Comparison of ENCODE assay signal across 1 cellular context in the genomic region with DNA sequence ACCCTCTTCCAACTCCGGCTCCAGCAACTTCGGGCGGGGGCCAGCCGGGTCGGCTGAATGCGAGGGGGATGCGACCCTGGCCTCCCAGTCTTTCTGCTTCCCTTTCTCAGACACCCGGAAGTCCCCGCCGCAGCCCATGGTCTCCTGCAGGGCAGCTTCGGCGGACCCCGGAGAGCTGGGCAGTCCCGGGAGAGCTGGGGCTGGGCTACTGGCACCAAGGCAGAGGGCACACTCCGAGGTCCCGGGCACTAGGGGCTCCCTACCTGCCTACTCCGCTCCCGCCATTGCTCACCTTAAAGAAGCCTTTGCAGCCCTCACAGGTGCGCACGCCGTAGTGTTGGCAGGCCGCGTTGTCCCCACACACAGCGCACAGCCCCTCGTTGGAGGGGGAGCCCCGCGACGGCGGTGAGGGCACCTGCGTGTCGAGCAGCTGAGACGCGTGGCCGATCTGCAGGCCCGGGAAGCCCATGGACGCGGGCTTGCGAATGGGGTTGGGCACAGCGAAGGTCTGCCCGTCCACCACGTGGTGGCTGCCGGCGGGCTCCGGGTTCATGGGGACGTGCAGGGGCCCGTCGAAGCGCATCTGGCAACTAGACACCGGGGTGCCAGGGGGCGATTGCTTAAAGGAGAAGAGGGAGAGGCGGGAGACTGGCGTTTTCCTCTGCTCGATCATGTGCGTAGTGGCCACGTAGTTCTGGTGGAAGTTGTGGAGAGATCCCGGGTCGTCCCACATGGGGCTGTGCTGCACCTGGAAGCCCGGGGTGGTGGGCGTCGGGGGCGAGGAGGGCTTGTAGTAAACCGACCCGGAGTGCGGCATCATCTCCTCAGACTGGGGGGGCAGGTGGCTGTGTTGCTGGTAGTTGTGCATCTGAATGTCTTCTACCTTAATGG.
A peak's percentile ranks its signal among the peaks of the same experiment; 100 is the strongest.
TF ChIP-seq lines count a peak whose summit lies in the region.

No MANE protein-coding gene starts in this region.

TF ChIP-seq in WTC11, 78 proteins besides CTCF, POLR2A, EP300 and RAD21 (continued from another document and continues in another):
- TF ChIP-seq, protein P1, sequence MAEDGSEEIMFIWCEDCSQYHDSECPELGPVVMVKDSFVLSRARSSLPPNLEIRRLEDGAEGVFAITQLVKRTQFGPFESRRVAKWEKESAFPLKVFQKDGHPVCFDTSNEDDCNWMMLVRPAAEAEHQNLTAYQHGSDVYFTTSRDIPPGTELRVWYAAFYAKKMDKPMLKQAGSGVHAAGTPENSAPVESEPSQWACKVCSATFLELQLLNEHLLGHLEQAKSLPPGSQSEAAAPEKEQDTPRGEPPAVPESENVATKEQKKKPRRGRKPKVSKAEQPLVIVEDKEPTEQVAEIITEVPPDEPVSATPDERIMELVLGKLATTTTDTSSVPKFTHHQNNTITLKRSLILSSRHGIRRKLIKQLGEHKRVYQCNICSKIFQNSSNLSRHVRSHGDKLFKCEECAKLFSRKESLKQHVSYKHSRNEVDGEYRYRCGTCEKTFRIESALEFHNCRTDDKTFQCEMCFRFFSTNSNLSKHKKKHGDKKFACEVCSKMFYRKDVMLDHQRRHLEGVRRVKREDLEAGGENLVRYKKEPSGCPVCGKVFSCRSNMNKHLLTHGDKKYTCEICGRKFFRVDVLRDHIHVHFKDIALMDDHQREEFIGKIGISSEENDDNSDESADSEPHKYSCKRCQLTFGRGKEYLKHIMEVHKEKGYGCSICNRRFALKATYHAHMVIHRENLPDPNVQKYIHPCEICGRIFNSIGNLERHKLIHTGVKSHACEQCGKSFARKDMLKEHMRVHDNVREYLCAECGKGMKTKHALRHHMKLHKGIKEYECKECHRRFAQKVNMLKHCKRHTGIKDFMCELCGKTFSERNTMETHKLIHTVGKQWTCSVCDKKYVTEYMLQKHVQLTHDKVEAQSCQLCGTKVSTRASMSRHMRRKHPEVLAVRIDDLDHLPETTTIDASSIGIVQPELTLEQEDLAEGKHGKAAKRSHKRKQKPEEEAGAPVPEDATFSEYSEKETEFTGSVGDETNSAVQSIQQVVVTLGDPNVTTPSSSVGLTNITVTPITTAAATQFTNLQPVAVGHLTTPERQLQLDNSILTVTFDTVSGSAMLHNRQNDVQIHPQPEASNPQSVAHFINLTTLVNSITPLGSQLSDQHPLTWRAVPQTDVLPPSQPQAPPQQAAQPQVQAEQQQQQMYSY (CRISPR knock-in tag; IDR thresholded peaks at IDR 0.05) = no peak
- TF ChIP-seq, protein P2, sequence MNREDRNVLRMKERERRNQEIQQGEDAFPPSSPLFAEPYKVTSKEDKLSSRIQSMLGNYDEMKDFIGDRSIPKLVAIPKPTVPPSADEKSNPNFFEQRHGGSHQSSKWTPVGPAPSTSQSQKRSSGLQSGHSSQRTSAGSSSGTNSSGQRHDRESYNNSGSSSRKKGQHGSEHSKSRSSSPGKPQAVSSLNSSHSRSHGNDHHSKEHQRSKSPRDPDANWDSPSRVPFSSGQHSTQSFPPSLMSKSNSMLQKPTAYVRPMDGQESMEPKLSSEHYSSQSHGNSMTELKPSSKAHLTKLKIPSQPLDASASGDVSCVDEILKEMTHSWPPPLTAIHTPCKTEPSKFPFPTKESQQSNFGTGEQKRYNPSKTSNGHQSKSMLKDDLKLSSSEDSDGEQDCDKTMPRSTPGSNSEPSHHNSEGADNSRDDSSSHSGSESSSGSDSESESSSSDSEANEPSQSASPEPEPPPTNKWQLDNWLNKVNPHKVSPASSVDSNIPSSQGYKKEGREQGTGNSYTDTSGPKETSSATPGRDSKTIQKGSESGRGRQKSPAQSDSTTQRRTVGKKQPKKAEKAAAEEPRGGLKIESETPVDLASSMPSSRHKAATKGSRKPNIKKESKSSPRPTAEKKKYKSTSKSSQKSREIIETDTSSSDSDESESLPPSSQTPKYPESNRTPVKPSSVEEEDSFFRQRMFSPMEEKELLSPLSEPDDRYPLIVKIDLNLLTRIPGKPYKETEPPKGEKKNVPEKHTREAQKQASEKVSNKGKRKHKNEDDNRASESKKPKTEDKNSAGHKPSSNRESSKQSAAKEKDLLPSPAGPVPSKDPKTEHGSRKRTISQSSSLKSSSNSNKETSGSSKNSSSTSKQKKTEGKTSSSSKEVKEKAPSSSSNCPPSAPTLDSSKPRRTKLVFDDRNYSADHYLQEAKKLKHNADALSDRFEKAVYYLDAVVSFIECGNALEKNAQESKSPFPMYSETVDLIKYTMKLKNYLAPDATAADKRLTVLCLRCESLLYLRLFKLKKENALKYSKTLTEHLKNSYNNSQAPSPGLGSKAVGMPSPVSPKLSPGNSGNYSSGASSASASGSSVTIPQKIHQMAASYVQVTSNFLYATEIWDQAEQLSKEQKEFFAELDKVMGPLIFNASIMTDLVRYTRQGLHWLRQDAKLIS (CRISPR knock-in tag; IDR thresholded peaks at IDR 0.05; ENCODE audit: borderline replicate concordance) = no peak
- no peak for TF ChIP-seq ZNF416 (CRISPR knock-in tag; IDR thresholded peaks at IDR 0.05)
- TF ChIP-seq, protein P3, sequence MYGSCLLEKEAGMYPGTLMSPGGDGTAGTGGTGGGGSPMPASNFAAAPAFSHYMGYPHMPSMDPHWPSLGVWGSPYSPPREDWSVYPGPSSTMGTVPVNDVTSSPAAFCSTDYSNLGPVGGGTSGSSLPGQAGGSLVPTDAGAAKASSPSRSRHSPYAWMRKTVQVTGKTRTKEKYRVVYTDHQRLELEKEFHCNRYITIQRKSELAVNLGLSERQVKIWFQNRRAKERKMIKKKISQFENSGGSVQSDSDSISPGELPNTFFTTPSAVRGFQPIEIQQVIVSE (CRISPR knock-in tag; IDR thresholded peaks at IDR 0.05; ENCODE audit: borderline replicate concordance) = no peak
- TF ChIP-seq, protein P4, sequence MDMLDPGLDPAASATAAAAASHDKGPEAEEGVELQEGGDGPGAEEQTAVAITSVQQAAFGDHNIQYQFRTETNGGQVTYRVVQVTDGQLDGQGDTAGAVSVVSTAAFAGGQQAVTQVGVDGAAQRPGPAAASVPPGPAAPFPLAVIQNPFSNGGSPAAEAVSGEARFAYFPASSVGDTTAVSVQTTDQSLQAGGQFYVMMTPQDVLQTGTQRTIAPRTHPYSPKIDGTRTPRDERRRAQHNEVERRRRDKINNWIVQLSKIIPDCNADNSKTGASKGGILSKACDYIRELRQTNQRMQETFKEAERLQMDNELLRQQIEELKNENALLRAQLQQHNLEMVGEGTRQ (CRISPR knock-in tag; IDR thresholded peaks at IDR 0.05) = peak; percentile 36; the same call in 1 of the 2 replicates
- no peak for TF ChIP-seq ZNF396 (CRISPR knock-in tag; IDR thresholded peaks at IDR 0.05; ENCODE audit: borderline replicate concordance)
- TF ChIP-seq, protein P5, sequence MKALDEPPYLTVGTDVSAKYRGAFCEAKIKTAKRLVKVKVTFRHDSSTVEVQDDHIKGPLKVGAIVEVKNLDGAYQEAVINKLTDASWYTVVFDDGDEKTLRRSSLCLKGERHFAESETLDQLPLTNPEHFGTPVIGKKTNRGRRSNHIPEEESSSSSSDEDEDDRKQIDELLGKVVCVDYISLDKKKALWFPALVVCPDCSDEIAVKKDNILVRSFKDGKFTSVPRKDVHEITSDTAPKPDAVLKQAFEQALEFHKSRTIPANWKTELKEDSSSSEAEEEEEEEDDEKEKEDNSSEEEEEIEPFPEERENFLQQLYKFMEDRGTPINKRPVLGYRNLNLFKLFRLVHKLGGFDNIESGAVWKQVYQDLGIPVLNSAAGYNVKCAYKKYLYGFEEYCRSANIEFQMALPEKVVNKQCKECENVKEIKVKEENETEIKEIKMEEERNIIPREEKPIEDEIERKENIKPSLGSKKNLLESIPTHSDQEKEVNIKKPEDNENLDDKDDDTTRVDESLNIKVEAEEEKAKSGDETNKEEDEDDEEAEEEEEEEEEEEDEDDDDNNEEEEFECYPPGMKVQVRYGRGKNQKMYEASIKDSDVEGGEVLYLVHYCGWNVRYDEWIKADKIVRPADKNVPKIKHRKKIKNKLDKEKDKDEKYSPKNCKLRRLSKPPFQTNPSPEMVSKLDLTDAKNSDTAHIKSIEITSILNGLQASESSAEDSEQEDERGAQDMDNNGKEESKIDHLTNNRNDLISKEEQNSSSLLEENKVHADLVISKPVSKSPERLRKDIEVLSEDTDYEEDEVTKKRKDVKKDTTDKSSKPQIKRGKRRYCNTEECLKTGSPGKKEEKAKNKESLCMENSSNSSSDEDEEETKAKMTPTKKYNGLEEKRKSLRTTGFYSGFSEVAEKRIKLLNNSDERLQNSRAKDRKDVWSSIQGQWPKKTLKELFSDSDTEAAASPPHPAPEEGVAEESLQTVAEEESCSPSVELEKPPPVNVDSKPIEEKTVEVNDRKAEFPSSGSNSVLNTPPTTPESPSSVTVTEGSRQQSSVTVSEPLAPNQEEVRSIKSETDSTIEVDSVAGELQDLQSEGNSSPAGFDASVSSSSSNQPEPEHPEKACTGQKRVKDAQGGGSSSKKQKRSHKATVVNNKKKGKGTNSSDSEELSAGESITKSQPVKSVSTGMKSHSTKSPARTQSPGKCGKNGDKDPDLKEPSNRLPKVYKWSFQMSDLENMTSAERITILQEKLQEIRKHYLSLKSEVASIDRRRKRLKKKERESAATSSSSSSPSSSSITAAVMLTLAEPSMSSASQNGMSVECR (CRISPR knock-in tag; IDR thresholded peaks at IDR 0.05; ENCODE audit: borderline replicate concordance) = peak; percentile 68; the same call in 1 of the 2 replicates
- TF ChIP-seq, protein P6, sequence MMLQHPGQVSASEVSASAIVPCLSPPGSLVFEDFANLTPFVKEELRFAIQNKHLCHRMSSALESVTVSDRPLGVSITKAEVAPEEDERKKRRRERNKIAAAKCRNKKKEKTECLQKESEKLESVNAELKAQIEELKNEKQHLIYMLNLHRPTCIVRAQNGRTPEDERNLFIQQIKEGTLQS (CRISPR knock-in tag; conservative IDR thresholded peaks at IDR 0.05) = no peak
- TF ChIP-seq, protein P7, sequence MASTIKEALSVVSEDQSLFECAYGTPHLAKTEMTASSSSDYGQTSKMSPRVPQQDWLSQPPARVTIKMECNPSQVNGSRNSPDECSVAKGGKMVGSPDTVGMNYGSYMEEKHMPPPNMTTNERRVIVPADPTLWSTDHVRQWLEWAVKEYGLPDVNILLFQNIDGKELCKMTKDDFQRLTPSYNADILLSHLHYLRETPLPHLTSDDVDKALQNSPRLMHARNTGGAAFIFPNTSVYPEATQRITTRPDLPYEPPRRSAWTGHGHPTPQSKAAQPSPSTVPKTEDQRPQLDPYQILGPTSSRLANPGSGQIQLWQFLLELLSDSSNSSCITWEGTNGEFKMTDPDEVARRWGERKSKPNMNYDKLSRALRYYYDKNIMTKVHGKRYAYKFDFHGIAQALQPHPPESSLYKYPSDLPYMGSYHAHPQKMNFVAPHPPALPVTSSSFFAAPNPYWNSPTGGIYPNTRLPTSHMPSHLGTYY (CRISPR knock-in tag; IDR thresholded peaks at IDR 0.05) = no peak
- TF ChIP-seq, protein P8, sequence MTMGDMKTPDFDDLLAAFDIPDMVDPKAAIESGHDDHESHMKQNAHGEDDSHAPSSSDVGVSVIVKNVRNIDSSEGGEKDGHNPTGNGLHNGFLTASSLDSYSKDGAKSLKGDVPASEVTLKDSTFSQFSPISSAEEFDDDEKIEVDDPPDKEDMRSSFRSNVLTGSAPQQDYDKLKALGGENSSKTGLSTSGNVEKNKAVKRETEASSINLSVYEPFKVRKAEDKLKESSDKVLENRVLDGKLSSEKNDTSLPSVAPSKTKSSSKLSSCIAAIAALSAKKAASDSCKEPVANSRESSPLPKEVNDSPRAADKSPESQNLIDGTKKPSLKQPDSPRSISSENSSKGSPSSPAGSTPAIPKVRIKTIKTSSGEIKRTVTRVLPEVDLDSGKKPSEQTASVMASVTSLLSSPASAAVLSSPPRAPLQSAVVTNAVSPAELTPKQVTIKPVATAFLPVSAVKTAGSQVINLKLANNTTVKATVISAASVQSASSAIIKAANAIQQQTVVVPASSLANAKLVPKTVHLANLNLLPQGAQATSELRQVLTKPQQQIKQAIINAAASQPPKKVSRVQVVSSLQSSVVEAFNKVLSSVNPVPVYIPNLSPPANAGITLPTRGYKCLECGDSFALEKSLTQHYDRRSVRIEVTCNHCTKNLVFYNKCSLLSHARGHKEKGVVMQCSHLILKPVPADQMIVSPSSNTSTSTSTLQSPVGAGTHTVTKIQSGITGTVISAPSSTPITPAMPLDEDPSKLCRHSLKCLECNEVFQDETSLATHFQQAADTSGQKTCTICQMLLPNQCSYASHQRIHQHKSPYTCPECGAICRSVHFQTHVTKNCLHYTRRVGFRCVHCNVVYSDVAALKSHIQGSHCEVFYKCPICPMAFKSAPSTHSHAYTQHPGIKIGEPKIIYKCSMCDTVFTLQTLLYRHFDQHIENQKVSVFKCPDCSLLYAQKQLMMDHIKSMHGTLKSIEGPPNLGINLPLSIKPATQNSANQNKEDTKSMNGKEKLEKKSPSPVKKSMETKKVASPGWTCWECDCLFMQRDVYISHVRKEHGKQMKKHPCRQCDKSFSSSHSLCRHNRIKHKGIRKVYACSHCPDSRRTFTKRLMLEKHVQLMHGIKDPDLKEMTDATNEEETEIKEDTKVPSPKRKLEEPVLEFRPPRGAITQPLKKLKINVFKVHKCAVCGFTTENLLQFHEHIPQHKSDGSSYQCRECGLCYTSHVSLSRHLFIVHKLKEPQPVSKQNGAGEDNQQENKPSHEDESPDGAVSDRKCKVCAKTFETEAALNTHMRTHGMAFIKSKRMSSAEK (CRISPR knock-in tag; IDR thresholded peaks at IDR 0.05; ENCODE audit: borderline replicate concordance) = 0 out of 2 replicates have a peak, but pooled peaks have one; percentile 35
- TF ChIP-seq, protein P9, sequence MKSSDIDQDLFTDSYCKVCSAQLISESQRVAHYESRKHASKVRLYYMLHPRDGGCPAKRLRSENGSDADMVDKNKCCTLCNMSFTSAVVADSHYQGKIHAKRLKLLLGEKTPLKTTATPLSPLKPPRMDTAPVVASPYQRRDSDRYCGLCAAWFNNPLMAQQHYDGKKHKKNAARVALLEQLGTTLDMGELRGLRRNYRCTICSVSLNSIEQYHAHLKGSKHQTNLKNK (CRISPR knock-in tag; IDR thresholded peaks at IDR 0.05) = no peak
- TF ChIP-seq ZNF219 (CRISPR knock-in tag; IDR thresholded peaks at IDR 0.05; ENCODE audit: borderline replicate concordance) = no peak
- no peak for TF ChIP-seq ZNF671 (CRISPR knock-in tag; IDR thresholded peaks at IDR 0.05)
- TF ChIP-seq RELA (CRISPR knock-in tag; IDR thresholded peaks at IDR 0.05; ENCODE audit: borderline replicate concordance) = 0 out of 2 replicates have a peak, but pooled peaks have one; percentile 29
- TF ChIP-seq NFATC4 (CRISPR knock-in tag; IDR thresholded peaks at IDR 0.05) = no peak
- no peak for TF ChIP-seq ESRRA (CRISPR knock-in tag; IDR thresholded peaks at IDR 0.05; ENCODE audit: borderline replicate concordance)
- TF ChIP-seq, protein P10, sequence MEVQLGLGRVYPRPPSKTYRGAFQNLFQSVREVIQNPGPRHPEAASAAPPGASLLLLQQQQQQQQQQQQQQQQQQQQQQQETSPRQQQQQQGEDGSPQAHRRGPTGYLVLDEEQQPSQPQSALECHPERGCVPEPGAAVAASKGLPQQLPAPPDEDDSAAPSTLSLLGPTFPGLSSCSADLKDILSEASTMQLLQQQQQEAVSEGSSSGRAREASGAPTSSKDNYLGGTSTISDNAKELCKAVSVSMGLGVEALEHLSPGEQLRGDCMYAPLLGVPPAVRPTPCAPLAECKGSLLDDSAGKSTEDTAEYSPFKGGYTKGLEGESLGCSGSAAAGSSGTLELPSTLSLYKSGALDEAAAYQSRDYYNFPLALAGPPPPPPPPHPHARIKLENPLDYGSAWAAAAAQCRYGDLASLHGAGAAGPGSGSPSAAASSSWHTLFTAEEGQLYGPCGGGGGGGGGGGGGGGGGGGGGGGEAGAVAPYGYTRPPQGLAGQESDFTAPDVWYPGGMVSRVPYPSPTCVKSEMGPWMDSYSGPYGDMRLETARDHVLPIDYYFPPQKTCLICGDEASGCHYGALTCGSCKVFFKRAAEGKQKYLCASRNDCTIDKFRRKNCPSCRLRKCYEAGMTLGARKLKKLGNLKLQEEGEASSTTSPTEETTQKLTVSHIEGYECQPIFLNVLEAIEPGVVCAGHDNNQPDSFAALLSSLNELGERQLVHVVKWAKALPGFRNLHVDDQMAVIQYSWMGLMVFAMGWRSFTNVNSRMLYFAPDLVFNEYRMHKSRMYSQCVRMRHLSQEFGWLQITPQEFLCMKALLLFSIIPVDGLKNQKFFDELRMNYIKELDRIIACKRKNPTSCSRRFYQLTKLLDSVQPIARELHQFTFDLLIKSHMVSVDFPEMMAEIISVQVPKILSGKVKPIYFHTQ (CRISPR knock-in tag; IDR thresholded peaks at IDR 0.05) = no peak
- TF ChIP-seq OVOL2 (CRISPR knock-in tag; IDR thresholded peaks at IDR 0.05; ENCODE audit: borderline replicate concordance) = no peak
